8 cellular contexts compared by ENCODE assay signal in the genomic region with DNA sequence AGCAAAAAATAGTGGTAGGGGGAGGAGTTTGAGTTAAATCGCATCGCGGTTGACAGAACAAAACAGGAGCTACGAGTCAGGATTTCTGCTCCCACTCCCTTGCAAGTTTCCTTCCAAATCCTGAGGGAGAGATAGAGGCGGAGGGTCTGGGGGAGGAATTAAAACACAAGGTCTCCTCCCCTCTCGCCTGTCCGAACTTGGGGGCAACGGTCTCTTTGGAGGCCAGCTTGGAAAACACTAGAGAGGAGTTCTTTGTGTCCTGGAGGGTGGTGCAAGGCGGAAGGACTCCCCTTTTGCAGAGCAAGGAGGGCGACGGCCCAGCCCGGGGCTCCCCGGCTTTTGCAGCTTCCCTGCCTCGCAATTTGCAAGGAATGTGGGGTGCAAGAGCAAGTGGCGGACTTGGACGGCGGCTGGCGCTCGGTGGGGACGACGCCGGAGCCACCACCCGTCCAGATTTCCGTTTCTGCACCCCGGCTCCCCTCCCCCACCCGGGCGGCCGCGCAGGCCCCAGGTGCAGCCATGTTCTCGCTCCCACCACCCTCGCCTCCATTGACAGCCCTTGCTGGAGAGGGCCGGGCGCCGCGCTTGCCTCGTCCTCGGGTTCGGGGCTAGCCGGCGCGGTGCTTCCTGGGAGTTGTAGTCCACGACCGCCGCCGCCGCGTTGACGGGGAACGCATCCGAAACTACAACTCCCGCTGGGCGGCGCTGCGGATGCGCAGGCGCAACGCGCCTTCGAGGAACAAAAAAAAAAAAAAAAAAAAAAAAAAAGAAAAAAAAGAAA. TPM values are rescaled to one million over a fixed set of nuclear protein-coding genes. Genes with fewer than 3 reads are reported as not detected.
DNase-seq lines count a peak whose midpoint lies in the region; ATAC-seq and TF ChIP-seq lines count a peak whose summit lies in the region.

No MANE protein-coding gene starts in this region.

- H3K27me3 ChIP-seq in PC-9 (ENCODE audit: insufficient read depth, low read depth) (no peaks in the 10 kb centered on the region), muscle layer of duodenum (ENCODE audit: low read depth, low read length) (no peaks in the 10 kb centered on the region)

- peaks cover 36% of the 10 kb centered on the region for H3K79me2 ChIP-seq in PC-9 (ENCODE audit: low read depth)

- H3K4me1 ChIP-seq in PC-9 (replicated peaks; ENCODE audit: insufficient read depth) (peaks cover 52% of the 10 kb centered on the region), muscle layer of duodenum (ENCODE audit: control insufficient read depth in 1 of 2, insufficient read depth in 2 of 2, low read length in 2 of 2) (peaks cover 9 to 27% of the 10 kb centered on the region in 2 donors)

- CTCF ChIA-PET in PC-9 (lab: Charles Lee), result interaction anchor here (0.6 to 0.7 kb wide), 2 partner anchors 70 to 197 kb away, joined by 4 to 18 read pairs; no protein-coding TSS in a partner anchor

- peaks cover 53% of the 10 kb centered on the region for H3K4me1 Mint-ChIP-seq in activated T-cell treated with anti-CD3 and anti-CD28 coated beads, Interleukin-2, amount 50 U/mL, for 4 hours (ENCODE audit: low read depth)

- H3K27ac ChIP-seq in PC-9, result peak overlapping the region; percentile 68
- H3K27ac ChIP-seq in muscle layer of duodenum (ENCODE audit: low read length), result peak overlapping the region; percentile 81

- DNase-seq in DMS79 (lab: John Stamatoyannopoulos, UW), result peak; percentile 93
- peak; percentile 98 for DNase-seq in KBM-7
- peak; percentile 86 to 99 for DNase-seq in PC-9
- DNase-seq in activated T-cell treated with anti-CD3 and anti-CD28 coated beads, Interleukin-2, amount 50 U/mL, for 4 hours, result peak; percentile 97
- DNase-seq in stimulated activated CD8-positive, alpha-beta memory T cell treated with anti-CD3 and anti-CD28 coated beads, Interleukin-7, amount 100 ng/mL, for 1 hour (ENCODE audit: low read depth in 2 of 2), result peak; percentile 95 to 97

- peaks cover 39% of the 10 kb centered on the region for H3F3A ChIP-seq in PC-9 (ENCODE audit: insufficient read depth, low read depth)

- H3K9me3 ChIP-seq in PC-9 (ENCODE audit: insufficient read depth, low read depth) (no peaks in the 10 kb centered on the region), muscle layer of duodenum (ENCODE audit: control insufficient read depth in 1 of 2, low read length in 2 of 2) (no peaks in the 10 kb centered on the region)

- H3K4me3 ChIP-seq in PC-9, result peak overlapping the region; percentile 98
- H3K4me3 ChIP-seq in muscle layer of duodenum (ENCODE audit: low read depth in 1 of 2, low read length in 2 of 2), result peak overlapping the region; percentile 73 to 83

- peak; percentile 27; the same call in 1 of the 2 replicates for TF ChIP-seq CTCF in PC-9 (conservative IDR thresholded peaks at IDR 0.05)

- H3K4me2 ChIP-seq in PC-9, result peak overlapping the region; percentile 100

- H3K36me3 ChIP-seq in PC-9 (ENCODE audit: low read depth) (no peaks in the 10 kb centered on the region), muscle layer of duodenum (ENCODE audit: control insufficient read depth in 1 of 2, insufficient read depth in 2 of 2, low read length in 2 of 2) (no peaks in the 10 kb centered on the region)

- peak overlapping the region; percentile 88 for H2AFZ ChIP-seq in PC-9

- no peaks in the 10 kb centered on the region for H3K9me2 ChIP-seq in PC-9 (ENCODE audit: insufficient read depth)

- intact Hi-C loops in PC-9 (cut with micrococcal nuclease; ENCODE audit: unreplicated experiment), result loop anchor here (1.0 to 2.0 kb wide), 3 partner anchors 22 to 240 kb away; no protein-coding TSS in a partner anchor

- TSS peak; percentile 31 for BruUV-seq in PC-9 (replicated peaks; lab: Mats Ljungman, UMichigan)

- peak overlapping the region; percentile 87 for H3K4me3 Mint-ChIP-seq in activated T-cell treated with anti-CD3 and anti-CD28 coated beads, Interleukin-2, amount 50 U/mL, for 4 hours

- no peaks in the 10 kb centered on the region for H3K27me3 Mint-ChIP-seq in activated T-cell treated with anti-CD3 and anti-CD28 coated beads, Interleukin-2, amount 50 U/mL, for 4 hours (ENCODE audit: low read depth)

- peak; percentile 50 for ATAC-seq in GM21717 (IDR thresholded peaks at IDR 0.05; ENCODE audit: unreplicated experiment)
- peak; percentile 73 to 75 for ATAC-seq in activated T-cell treated with anti-CD3 and anti-CD28 coated beads, Interleukin-2, amount 50 U/mL, for 4 hours
- ATAC-seq in esophagus mucosa, result peak; percentile 84

- peaks cover 32% of the 10 kb centered on the region for H4K20me1 ChIP-seq in PC-9 (ENCODE audit: insufficient read depth)

- peaks cover 8% of the 10 kb centered on the region for H3K36me3 Mint-ChIP-seq in activated T-cell treated with anti-CD3 and anti-CD28 coated beads, Interleukin-2, amount 50 U/mL, for 4 hours (ENCODE audit: insufficient read depth)

- POLR2A ChIA-PET in PC-9 (lab: Charles Lee; ENCODE audit: unreplicated experiment), result interaction anchor here (0.6 to 0.8 kb wide), 8 partner anchors 21 to 195 kb away, joined by 4 to 45 read pairs (median 12); no protein-coding TSS in a partner anchor

- no peaks in the 10 kb centered on the region for H3K9me3 Mint-ChIP-seq in activated T-cell treated with anti-CD3 and anti-CD28 coated beads, Interleukin-2, amount 50 U/mL, for 4 hours

- in situ Hi-C loops in KBM-7 (cut with MboI; ENCODE audit: low pct_unique_long_range_greater_than_20kb, low sequenced_read_pairs), result no loop called here

RNA-seq across cellular contexts. Expression of gene GTF2I, which starts 0.4 kb away (rescaled TPM):
- total RNA-seq in PC-9 (2021), result 364 and 374 TPM in 2 replicates
- 100 to 1,000 TPM; 161 to 195 (median 181) TPM for total RNA-seq in activated T-cell treated with anti-CD3 and anti-CD28 coated beads, Interleukin-2, amount 50 U/mL, for 4 hours
- 130 TPM for total RNA-seq in esophagus mucosa

Comparison
In these comparisons a context has a peak if more than half of its experiments do, and no peak if none do; other contexts are left out.
1. Peak in every context shown above with its lines: DNase-seq, ATAC-seq, H3K4me3 ChIP-seq and H3K27ac ChIP-seq.